11 cellular contexts compared by ENCODE assay signal in genomic region chr4:98092833-98093439, GRCh38. TPM values are rescaled to one million over a fixed set of nuclear protein-coding genes. Genes with fewer than 3 reads are reported as not detected.
DNase-seq lines count a peak whose midpoint lies in the region; ATAC-seq and TF ChIP-seq lines count a peak whose summit lies in the region.
"Had no signal": no experiment of that assay in that cellular context is flagged by ENCODE, and none has a peak within 500 bp of the region (broad histone marks: within the 10 kb centered on the region; RNA-seq: fewer than 3 reads in every experiment).

No MANE protein-coding gene starts in this region.

- no peaks in the 10 kb centered on the region for H3K4me1 Mint-ChIP-seq in chondrocyte (ENCODE audit: low read depth)
- H3K4me1 Mint-ChIP-seq in neural crest cell: no peaks in the 10 kb centered on the region

- H3K9me3 Mint-ChIP-seq in chondrocyte (ENCODE audit: low read depth) (peaks cover 11% of the 10 kb centered on the region), neural crest cell (peaks cover 7% of the 10 kb centered on the region)

- H3K27ac Mint-ChIP-seq in chondrocyte (ENCODE audit: unreplicated experiment): no peak overlapping the region
- H3K27ac Mint-ChIP-seq in neural crest cell (ENCODE audit: unreplicated experiment): no peak overlapping the region

- no peak overlapping the region for H3K4me3 ChIP-seq in LNCaP clone FGC (ENCODE audit: low read depth, low read length)
- H3K4me3 ChIP-seq: body of pancreas, pancreas, SJSA1 had no signal

- peak; percentile 47 for TF ChIP-seq CTCF in LNCaP clone FGC (IDR thresholded peaks at IDR 0.05; ENCODE audit: control insufficient read depth, extremely low read depth, insufficient read depth)
- TF ChIP-seq CTCF in chondrocyte (IDR thresholded peaks at IDR 0.05): peak; percentile 87
- TF ChIP-seq CTCF in neural crest cell (conservative IDR thresholded peaks at IDR 0.05): peak; percentile 69

- DNase-seq in NCI-H2029 treated with DMSO at 0.1 percent for 48 hours (lab: John Stamatoyannopoulos, UW): peak; percentile 1
- no peak for DNase-seq in NCI-H2029 (lab: John Stamatoyannopoulos, UW)
- DNase-seq in LNCaP clone FGC (ENCODE audit: low read depth): peak; percentile 3
- DNase-seq in chondrocyte (ENCODE audit: low spot score): no peak
- DNase-seq in neural crest cell (ENCODE audit: low read depth, low spot score): no peak
- no peak for DNase-seq in COLO829 (ENCODE audit: low spot score)
- no peak for DNase-seq in GDM1 (lab: John Stamatoyannopoulos, UW)
- DNase-seq: body of pancreas, pancreas had no signal

- H3K36me3 Mint-ChIP-seq in chondrocyte (ENCODE audit: low read depth): peaks cover 2% of the 10 kb centered on the region
- no peaks in the 10 kb centered on the region for H3K36me3 Mint-ChIP-seq in neural crest cell (ENCODE audit: low read depth)

- no peak for ATAC-seq in HG03139 (IDR thresholded peaks at IDR 0.05; ENCODE audit: unreplicated experiment)
- ATAC-seq: body of pancreas, pancreas had no signal

- H3K4me3 Mint-ChIP-seq in chondrocyte (ENCODE audit: unreplicated experiment) (no peak overlapping the region), neural crest cell (no peak overlapping the region)

- H3K27me3 Mint-ChIP-seq in chondrocyte (ENCODE audit: low read depth): peaks cover 32% of the 10 kb centered on the region
- H3K27me3 Mint-ChIP-seq in neural crest cell (ENCODE audit: low read depth): no peaks in the 10 kb centered on the region

RNA-seq across cellular contexts. Expression of gene STPG2, which starts 50.3 kb away (rescaled TPM):
- total RNA-seq in chondrocyte (0.12 to 0.77 TPM in 2 of 3 replicates, not detected in the other), neural crest cell (0.21 and 0.23 TPM in 2 replicates)
- total RNA-seq: SJSA1 had no signal

Comparison
In these comparisons a context has a peak if more than half of its experiments do, and no peak if none do; other contexts are left out.
1. DNase-seq: peak in NCI-H2029 treated with DMSO at 0.1 percent for 48 hours (single experiment) and LNCaP clone FGC (single experiment); none in NCI-H2029 (single experiment), chondrocyte (single experiment), neural crest cell (single experiment), COLO829 (single experiment) and GDM1 (single experiment).
2. Peak in every context shown above with its lines, with median percentiles within 50 percentile points of each other: CTCF ChIP-seq.